8 cellular contexts compared by ENCODE assay signal in genomic region chr1:64242895-64243756, GRCh38. TPM values are rescaled to one million over a fixed set of nuclear protein-coding genes. Genes with fewer than 3 reads are reported as not detected.
DNase-seq lines count a peak whose midpoint lies in the region; ATAC-seq and TF ChIP-seq lines count a peak whose summit lies in the region.

No MANE protein-coding gene starts in this region.

- H3K36me3 Mint-ChIP-seq in activated naive CD4-positive, alpha-beta T cell treated with anti-CD3 and anti-CD28 coated beads, Interleukin-2, amount 10 ng/mL, durations not matched to agents 7 days and 5 days, result no peaks in the 10 kb centered on the region
- H3K36me3 Mint-ChIP-seq in activated naive CD4-positive, alpha-beta T cell treated with anti-CD3 and anti-CD28 coated beads, Interleukin-2, amount 50 U/mL, for 72 hours, result no peaks in the 10 kb centered on the region

- H3K36me3 ChIP-seq in smooth muscle cell (ENCODE audit: low read depth), result no peaks in the 10 kb centered on the region

- H3K4me1 ChIP-seq in smooth muscle cell (ENCODE audit: low read depth), result peaks cover 14% of the 10 kb centered on the region

- peaks cover 15% of the 10 kb centered on the region for H3K27me3 Mint-ChIP-seq in activated naive CD4-positive, alpha-beta T cell treated with anti-CD3 and anti-CD28 coated beads, Interleukin-2, amount 10 ng/mL, durations not matched to agents 7 days and 5 days

- ATAC-seq in activated naive CD4-positive, alpha-beta T cell treated with anti-CD3 and anti-CD28 coated beads, Interleukin-2, amount 50 U/mL, for 72 hours, result no peak
- ATAC-seq in GM18502 (IDR thresholded peaks at IDR 0.05; ENCODE audit: poor library complexity, unreplicated experiment), result no peak

- H3K27me3 ChIP-seq in smooth muscle cell (ENCODE audit: low read depth), result no peaks in the 10 kb centered on the region

- TF ChIP-seq CTCF in NB4 (IDR thresholded peaks at IDR 0.05; ENCODE audit: low read depth, low read length), result peak; percentile 11
- TF ChIP-seq CTCF in VCaP (conservative IDR thresholded peaks at IDR 0.05), result peak; percentile 75
- peak; percentile 63 for TF ChIP-seq CTCF in smooth muscle cell (IDR thresholded peaks at IDR 0.05; ENCODE audit: borderline replicate concordance, insufficient read depth, poor library complexity, severe bottlenecking)

- H3K4me2 ChIP-seq in smooth muscle cell, result no peak overlapping the region

- no peak for TF ChIP-seq POLR2A in NB4 (IDR thresholded peaks at IDR 0.05; ENCODE audit: extremely low read depth, insufficient read length)

- no peaks in the 10 kb centered on the region for H3K9me3 ChIP-seq in smooth muscle cell (replicated peaks; ENCODE audit: low read depth)

- H3K4me1 Mint-ChIP-seq in activated naive CD4-positive, alpha-beta T cell treated with anti-CD3 and anti-CD28 coated beads, Interleukin-2, amount 10 ng/mL, durations not matched to agents 7 days and 5 days, result peaks cover 27% of the 10 kb centered on the region

- peak overlapping the region; percentile 4 for H3K4me3 Mint-ChIP-seq in activated naive CD4-positive, alpha-beta T cell treated with anti-CD3 and anti-CD28 coated beads, Interleukin-2, amount 10 ng/mL, durations not matched to agents 7 days and 5 days

- H3K9ac ChIP-seq in smooth muscle cell (ENCODE audit: low read depth), result no peak overlapping the region

- no peaks in the 10 kb centered on the region for H4K20me1 ChIP-seq in smooth muscle cell (ENCODE audit: low read depth)

- 62% methylated on average over 6 of the region's 6 CpGs for WGBS in smooth muscle cell (ENCODE audit: low lambda C conversion rate)

- no peak for DNase-seq in activated naive CD4-positive, alpha-beta T cell treated with anti-CD3 and anti-CD28 coated beads, Interleukin-2, amount 10 ng/mL, durations not matched to agents 7 days and 5 days
- DNase-seq in activated naive CD4-positive, alpha-beta T cell treated with anti-CD3 and anti-CD28 coated beads, Interleukin-2, amount 50 U/mL, for 72 hours (ENCODE audit: low spot score in 2 of 2), result no peak
- DNase-seq in NB4 (ENCODE audit: low read depth) (peak; percentile 44), glomerular visceral epithelial cell (ENCODE audit: extremely low spot score) (peak; percentile 57), smooth muscle cell (lab: John Stamatoyannopoulos, UW; ENCODE audit: unreplicated experiment) (no peak)
- no peak for DNase-seq in activated T-cell treated with anti-CD3 and anti-CD28 coated beads, Interleukin-2, amount 50 U/mL, for 1 hour

- no peak overlapping the region for H3K27ac Mint-ChIP-seq in activated naive CD4-positive, alpha-beta T cell treated with anti-CD3 and anti-CD28 coated beads, Interleukin-2, amount 10 ng/mL, durations not matched to agents 7 days and 5 days
- no peak overlapping the region for H3K27ac Mint-ChIP-seq in activated naive CD4-positive, alpha-beta T cell treated with anti-CD3 and anti-CD28 coated beads, Interleukin-2, amount 50 U/mL, for 72 hours

- no peaks in the 10 kb centered on the region for H3K79me2 ChIP-seq in smooth muscle cell (ENCODE audit: low read depth)

- no peaks in the 10 kb centered on the region for H3K9me3 Mint-ChIP-seq in activated naive CD4-positive, alpha-beta T cell treated with anti-CD3 and anti-CD28 coated beads, Interleukin-2, amount 10 ng/mL, durations not matched to agents 7 days and 5 days
- no peaks in the 10 kb centered on the region for H3K9me3 Mint-ChIP-seq in activated naive CD4-positive, alpha-beta T cell treated with anti-CD3 and anti-CD28 coated beads, Interleukin-2, amount 50 U/mL, for 72 hours

- H3K4me3 ChIP-seq in NB4 (ENCODE audit: low read depth, low read length) (no peak overlapping the region), smooth muscle cell (no peak overlapping the region)

- CTCF ChIA-PET in activated naive CD4-positive, alpha-beta T cell treated with anti-CD3 and anti-CD28 coated beads, Interleukin-2, amount 10 ng/mL, durations not matched to agents 7 days and 5 days (lab: Charles Lee), result interaction anchor here (1.3 to 3.2 kb wide), 5 partner anchors 26 to 685 kb away, joined by 3 to 12 read pairs (median 4); no protein-coding TSS in a partner anchor

- no peaks in the 10 kb centered on the region for H3F3A ChIP-seq in smooth muscle cell (ENCODE audit: low read depth)

- peak overlapping the region; percentile 94 for H3K27ac ChIP-seq in VCaP
- no peak overlapping the region for H3K27ac ChIP-seq in smooth muscle cell (ENCODE audit: low read depth)

- no peak overlapping the region for H2AFZ ChIP-seq in smooth muscle cell (ENCODE audit: low read depth)

RNA-seq across cellular contexts. Expression of gene UBE2U, which starts 39.7 kb away (rescaled TPM):
- total RNA-seq in activated naive CD4-positive, alpha-beta T cell treated with anti-CD3 and anti-CD28 coated beads, Interleukin-2, amount 50 U/mL, for 72 hours, result under 1 TPM in 1 of 2 donors, not detected in 1; 0.52 TPM
- total RNA-seq in smooth muscle cell, result 1.7 TPM in 1 of 2 replicates, not detected in the other
- polyA plus RNA-seq in smooth muscle cell, result not detected in 2 replicates

Comparison
In these comparisons a context has a peak if more than half of its experiments do, and no peak if none do; other contexts are left out.
1. DNase-seq: peak in NB4 (single experiment) and glomerular visceral epithelial cell (single experiment); none in activated naive CD4-positive, alpha-beta T cell treated with anti-CD3 and anti-CD28 coated beads, Interleukin-2, amount 10 ng/mL, durations not matched to agents 7 days and 5 days (single experiment), activated naive CD4-positive, alpha-beta T cell treated with anti-CD3 and anti-CD28 coated beads, Interleukin-2, amount 50 U/mL, for 72 hours (0 of 2), smooth muscle cell (single experiment) and activated T-cell treated with anti-CD3 and anti-CD28 coated beads, Interleukin-2, amount 50 U/mL, for 1 hour (single experiment).
2. CTCF ChIP-seq: peak in every context shown above with its lines; median percentile 75 in VCaP; 63 in smooth muscle cell; 11 in NB4.